ENCODE assay signal across 15 cellular contexts in genomic region chr7:157423348-157423747, GRCh38.
A peak's percentile ranks its signal among the peaks of the same experiment; 100 is the strongest.
DNase-seq lines count a peak whose midpoint lies in the region; ATAC-seq, FAIRE-seq and TF ChIP-seq lines count a peak whose summit lies in the region.
"Had no signal": no experiment of that assay in that cellular context is flagged by ENCODE, and none has a peak within 500 bp of the region (broad histone marks: within the 10 kb centered on the region; RNA-seq: fewer than 3 reads in every experiment).

No MANE protein-coding gene starts in this region.

- H3K4me3 ChIP-seq in liver (ENCODE audit: low read depth in 1 of 3, low read length in 3 of 3) = no peak overlapping the region
- no peak overlapping the region for H3K4me3 ChIP-seq in HepG2 (replicated peaks in 1 of 3; ENCODE audit: insufficient read depth in 1 of 3, low read depth in 2 of 3, low read length in 3 of 3)
- H3K4me3 ChIP-seq in pancreas = no peak overlapping the region
- H3K4me3 ChIP-seq: A549 had no signal

- intact Hi-C loops in HepG2 (cut with micrococcal nuclease; ENCODE audit: unreplicated experiment) = no loop called here
- intact Hi-C loops in pancreas (cut with DNase I) = no loop called here

- H3K79me2 ChIP-seq in HepG2 (ENCODE audit: insufficient read depth, low read length) = no peaks in the 10 kb centered on the region

- TF ChIP-seq CTCF in liver (IDR thresholded peaks at IDR 0.05; ENCODE audit: low read depth, low read length, missing input control) (no peak), HepG2 (CRISPR knock-in tag; IDR thresholded peaks at IDR 0.05) (no peak), pancreas (IDR thresholded peaks at IDR 0.05) (no peak)

- no peaks in the 10 kb centered on the region for H3K27me3 ChIP-seq in liver (ENCODE audit: control insufficient read depth in 4 of 4, insufficient read depth in 4 of 4, low read length in 3 of 4)
- H3K27me3 ChIP-seq in HepG2 (ENCODE audit: control insufficient read depth in 1 of 2, insufficient read depth in 2 of 2, low read length in 2 of 2) = 0 out of 5 replicates have a peak, but pooled peaks cover 0 to 2% of the 10 kb centered on the region in 2 experiments
- H3K27me3 ChIP-seq in pancreas = no peaks in the 10 kb centered on the region

- H4K20me1 ChIP-seq in HepG2 (ENCODE audit: insufficient read depth, low read length) = no peaks in the 10 kb centered on the region

- TF ChIP-seq EP300 in HepG2 (IDR thresholded peaks at IDR 0.05; ENCODE audit: low read depth in 2 of 2, low read length in 2 of 2) (no peak), HepG2 (CRISPR knock-in tag; IDR thresholded peaks at IDR 0.05; ENCODE audit: borderline replicate concordance) (no peak)

- H3K4me2 ChIP-seq in HepG2 (ENCODE audit: low read depth, low read length) = no peak overlapping the region
- H3K4me2 ChIP-seq: A549 had no signal

- POLR2A ChIA-PET in HepG2 (lab: Yijun Ruan, JAX) = no interaction called here

- TF ChIP-seq RAD21 in liver (IDR thresholded peaks at IDR 0.05) (no peak), HepG2 (CRISPR knock-in tag; IDR thresholded peaks at IDR 0.05) (no peak)

- TF ChIP-seq POLR2A in HepG2 (IDR thresholded peaks at IDR 0.05; ENCODE audit: insufficient read depth in 1 of 2, low read depth in 2 of 2, low read length in 2 of 2) = no peak

- peaks cover 0 to 5% (median 1%) of the 10 kb centered on the region in 4 donors for H3K36me3 ChIP-seq in liver (ENCODE audit: control insufficient read depth in 4 of 4, insufficient read depth in 3 of 4, low read depth in 1 of 4, low read length in 3 of 4)
- H3K36me3 ChIP-seq in HepG2 (replicated peaks in 1 of 2; ENCODE audit: control insufficient read depth in 1 of 2, insufficient read depth in 2 of 2, low read length in 2 of 2) = no peaks in the 10 kb centered on the region
- no peaks in the 10 kb centered on the region for H3K36me3 ChIP-seq in pancreas

- FAIRE-seq in HepG2 (lab: Jason Lieb, UNC) (no peak), pancreas (lab: Jason Lieb, UNC) (no peak)
- FAIRE-seq: A549 had no signal

- peak overlapping the region in 1 of 2 donors; percentile 7 for H3K27ac ChIP-seq in liver (ENCODE audit: low read depth in 1 of 2, low read length in 2 of 2)
- H3K27ac ChIP-seq in HepG2 (ENCODE audit: extremely low read length, insufficient read depth, low read length) = no peak overlapping the region
- no peak overlapping the region for H3K27ac ChIP-seq in pancreas
- H3K27ac ChIP-seq: A549 had no signal

- H3K4me1 ChIP-seq in liver (ENCODE audit: control insufficient read depth in 4 of 4, insufficient read depth in 4 of 4, low read length in 3 of 4) (peaks cover 0 to 1% (median 0%) of the 10 kb centered on the region in 4 donors), HepG2 (ENCODE audit: insufficient read depth, low read length) (peaks cover 11% of the 10 kb centered on the region), pancreas (no peaks in the 10 kb centered on the region)
- H3K4me1 ChIP-seq: A549 had no signal

- ATAC-seq in HepG2 (no peak), pancreas (no peak)
- ATAC-seq: A549 had no signal

- no peak overlapping the region for H3K9ac ChIP-seq in liver (ENCODE audit: low read depth in 1 of 2, low read length in 2 of 2)
- no peak overlapping the region for H3K9ac ChIP-seq in HepG2 (ENCODE audit: insufficient read depth, low read depth, low read length)

- DNase-seq in HepG2 (ENCODE audit: low spot score) = no peak
- peak; percentile 84 for DNase-seq in dermis blood vessel endothelial cell
- DNase-seq in iris pigment epithelial cell (ENCODE audit: low read depth) = peak; percentile 21
- DNase-seq in NCI-H2081 treated with DMSO at 0.1 percent for 48 hours (lab: John Stamatoyannopoulos, UW) = no peak
- no peak for DNase-seq in DMS53 treated with DMSO at 0.1 percent for 48 hours (lab: John Stamatoyannopoulos, UW; ENCODE audit: unreplicated experiment)
- no peak for DNase-seq in pancreas
- no peak for DNase-seq in NCI-H748 treated with DMSO at 0.1 percent for 48 hours (lab: John Stamatoyannopoulos, UW)
- DNase-seq: C1 segment of cervical spinal cord; EL; HCEC 1CT; NCI-H187 treated with DMSO at 0.1 percent for 48 hours; NCI-H526 treated with DMSO at 0.1 percent for 48 hours; NK-92 treated with Interleukin-12 subunit alpha and Interleukin-12 subunit beta, amount 100 ng/mL, for 24 hours had no signal

- BruUV-seq in HepG2 (replicated peaks; lab: Mats Ljungman, UMichigan) = no TSS peak

- no peaks in the 10 kb centered on the region for H3K9me3 ChIP-seq in liver (ENCODE audit: control insufficient read depth in 4 of 4, low read length in 3 of 4)
- no peaks in the 10 kb centered on the region for H3K9me3 ChIP-seq in HepG2 (ENCODE audit: low read length)
- no peaks in the 10 kb centered on the region for H3K9me3 ChIP-seq in pancreas
- H3K9me3 ChIP-seq: A549 had no signal

- 70% methylated on average over 12 of the region's 12 CpGs for WGBS in liver
- WGBS in HepG2 (ENCODE audit: low lambda C conversion rate) = 77% methylated on average over 12 of the region's 12 CpGs
- WGBS in pancreas, 2 donors = 68 to 78% methylated on average over 12 of the region's 12 CpGs

- no peak overlapping the region for H2AFZ ChIP-seq in HepG2 (ENCODE audit: low read length)

- CTCF ChIA-PET in HepG2 (lab: Yijun Ruan, JAX; ENCODE audit: low intra/inter-chr PET ratio, low total read pairs) = no interaction called here

- in situ Hi-C loops in HepG2 (cut with HindIII; ENCODE audit: extremely low pct_ligation_motif_present, low pct_unique_long_range_greater_than_20kb) = loop anchor here (10.0 kb wide), 1 partner anchor 451 kb away; no protein-coding TSS in a partner anchor

TF ChIP-seq in liver, 16 proteins besides CTCF, POLR2A, EP300 and RAD21:
- TF ChIP-seq FOXA2 (IDR thresholded peaks at IDR 0.05) (no peak), MAX (IDR thresholded peaks at IDR 0.05) (no peak), NR2F2 (IDR thresholded peaks at IDR 0.05) (peak; percentile 79), ZBTB33 (IDR thresholded peaks at IDR 0.05) (no peak)

TF ChIP-seq in HepG2, 621 proteins besides CTCF, POLR2A, EP300 and RAD21 (continues in another document):
- TF ChIP-seq ZNF660 (CRISPR knock-in tag; IDR thresholded peaks at IDR 0.05; ENCODE audit: borderline replicate concordance, low read depth) = no peak
- TF ChIP-seq ZNF263 (CRISPR knock-in tag; IDR thresholded peaks at IDR 0.05) = no peak; the same call in 1 of the 2 replicates
- no peak for TF ChIP-seq REPIN1 (CRISPR knock-in tag; IDR thresholded peaks at IDR 0.05; ENCODE audit: borderline replicate concordance, low read depth)
- TF ChIP-seq ZNF382 (CRISPR knock-in tag; IDR thresholded peaks at IDR 0.05; ENCODE audit: borderline replicate concordance) = no peak
- no peak for TF ChIP-seq HBP1 (CRISPR knock-in tag; IDR thresholded peaks at IDR 0.05; ENCODE audit: low read depth)
- TF ChIP-seq NFIC (IDR thresholded peaks at IDR 0.05; ENCODE audit: low read length) = no peak
- no peak for TF ChIP-seq ZBTB37 (CRISPR knock-in tag; IDR thresholded peaks at IDR 0.05)
- TF ChIP-seq ZMYM4 (CRISPR knock-in tag; IDR thresholded peaks at IDR 0.05) = no peak
- TF ChIP-seq RNF2 (conservative IDR thresholded peaks at IDR 0.05; ENCODE audit: low read depth) = no peak
- TF ChIP-seq HMGXB4 (CRISPR knock-in tag; IDR thresholded peaks at IDR 0.05; ENCODE audit: borderline replicate concordance in 1 of 2, low read depth in 1 of 2) = no peak
- no peak for TF ChIP-seq BCL6 (CRISPR knock-in tag; IDR thresholded peaks at IDR 0.05)
- no peak for TF ChIP-seq DBP (CRISPR knock-in tag; IDR thresholded peaks at IDR 0.05; ENCODE audit: not compliant biosample characterization)
- TF ChIP-seq SAP130 (CRISPR knock-in tag; IDR thresholded peaks at IDR 0.05; ENCODE audit: low read depth) = no peak
- no peak for TF ChIP-seq NFE2L2 (IDR thresholded peaks at IDR 0.05; ENCODE audit: low read length)

Comparison
In these comparisons a context has a peak if more than half of its experiments do, and no peak if none do; other contexts are left out.
1. DNase-seq: peak in dermis blood vessel endothelial cell (single experiment) and iris pigment epithelial cell (single experiment); none in HepG2 (single experiment), NCI-H2081 treated with DMSO at 0.1 percent for 48 hours (single experiment), DMS53 treated with DMSO at 0.1 percent for 48 hours (single experiment), pancreas (0 of 6) and NCI-H748 treated with DMSO at 0.1 percent for 48 hours (single experiment).